ENCODE assay signal across 10 cellular contexts in the genomic region with DNA sequence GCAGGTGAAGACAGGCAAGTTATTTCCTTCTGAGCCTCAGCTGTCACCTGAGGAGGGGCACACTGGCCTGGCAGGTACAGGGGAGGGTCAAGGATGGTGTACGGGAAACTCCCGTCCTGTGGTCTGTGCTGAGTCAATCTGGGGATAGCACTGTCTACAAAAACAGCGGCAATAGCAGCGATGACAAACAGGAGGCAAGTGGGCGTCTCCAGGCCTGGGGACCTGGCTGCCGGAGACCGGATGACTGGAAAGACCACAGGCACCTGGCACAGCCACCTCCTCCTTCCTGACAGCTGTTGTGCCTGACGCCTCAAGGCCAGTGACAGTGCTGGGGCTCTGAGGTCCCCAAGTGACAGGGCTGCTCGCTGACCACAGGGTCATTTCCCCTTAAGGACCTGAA.
DNase-seq lines count a peak whose midpoint lies in the region; ATAC-seq lines count a peak whose summit lies in the region.
"Had no signal": no experiment of that assay in that cellular context is flagged by ENCODE, and none has a peak within 500 bp of the region (broad histone marks: within the 10 kb centered on the region; RNA-seq: fewer than 3 reads in every experiment).

No MANE protein-coding gene starts in this region.

- no peaks in the 10 kb centered on the region for H3K27me3 ChIP-seq in HAP-1 (ENCODE audit: low read depth)

- DNase-seq in kidney tubule cell (ENCODE audit: low spot score) (peak; percentile 4), HAP-1 (ENCODE audit: low spot score in 2 of 2) (no peak), SW 1271 (lab: John Stamatoyannopoulos, UW) (no peak), HK-2 (ENCODE audit: unreplicated experiment) (no peak), DMS114 treated with DMSO at 0.1 percent for 48 hours (lab: John Stamatoyannopoulos, UW; ENCODE audit: unreplicated experiment) (no peak)
- DNase-seq: effector CD4-positive, alpha-beta T cell; H7 had no signal

- no peaks in the 10 kb centered on the region for H3K9me3 ChIP-seq in HAP-1

- H3K4me1 ChIP-seq in HAP-1: no peaks in the 10 kb centered on the region

- no peak overlapping the region for H3K4me3 ChIP-seq in HAP-1

- in situ Hi-C loops in HAP-1 (cut with MboI; ENCODE audit: low sequenced_read_pairs): no loop called here

- no peaks in the 10 kb centered on the region for H3K36me3 ChIP-seq in HAP-1 (replicated peaks)

- ATAC-seq in GM18858 (IDR thresholded peaks at IDR 0.05; ENCODE audit: unreplicated experiment) (peak; percentile 81), GM21619 (IDR thresholded peaks at IDR 0.05; ENCODE audit: unreplicated experiment) (peak; percentile 97), HG03565 (IDR thresholded peaks at IDR 0.05; ENCODE audit: unreplicated experiment) (peak; percentile 93)
